Comparison of ENCODE assay signal across 8 cellular contexts in the genomic region with DNA sequence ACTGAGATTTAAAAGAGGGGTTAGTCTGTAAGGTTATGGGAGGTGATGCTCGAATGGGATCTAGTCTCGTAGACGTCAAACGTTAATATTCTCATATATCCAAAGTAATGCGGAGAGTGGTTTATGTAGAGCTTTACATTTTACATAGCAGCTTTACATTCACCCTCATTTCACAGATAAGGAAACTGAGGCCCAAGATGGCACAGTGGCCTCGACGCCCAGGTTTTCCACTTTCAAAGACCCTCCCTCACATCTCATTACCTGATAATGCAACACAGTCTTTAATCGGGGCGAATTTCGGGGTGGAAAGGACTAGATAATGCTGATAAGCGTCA. TPM values are rescaled to one million over a fixed set of nuclear protein-coding genes. Genes with fewer than 3 reads are reported as not detected.
A peak's percentile ranks its signal among the peaks of the same experiment; 100 is the strongest.
DNase-seq lines count a peak whose midpoint lies in the region; ATAC-seq and TF ChIP-seq lines count a peak whose summit lies in the region.

No MANE protein-coding gene starts in this region.

- no peak for TF ChIP-seq POLR2A in testis (IDR thresholded peaks at IDR 0.05)

- DNase-seq in activated CD4-positive, alpha-beta T cell treated with anti-CD3 and anti-CD28 coated beads, Interleukin-2, amount 10 ng/mL, durations not matched to agents 24 days and 14 days, result no peak
- DNase-seq in activated CD4-positive, alpha-beta T cell treated with anti-CD3 and anti-CD28 coated beads for 1 hour, result no peak
- DNase-seq in testis (no peak), H4 (ENCODE audit: low spot score) (no peak), DMS153 (lab: John Stamatoyannopoulos, UW) (no peak)

- H3K4me1 Mint-ChIP-seq in activated CD4-positive, alpha-beta T cell treated with anti-CD3 and anti-CD28 coated beads, Interleukin-2, amount 10 ng/mL, durations not matched to agents 24 days and 14 days, result peaks cover 39% of the 10 kb centered on the region

- peak overlapping the region; percentile 76 for H3K27ac ChIP-seq in angular gyrus (ENCODE audit: low read depth, low read length)
- peak overlapping the region; percentile 75 for H3K27ac ChIP-seq in layer of hippocampus (ENCODE audit: low read depth, low read length)
- peak overlapping the region; percentile 87 to 93 for H3K27ac ChIP-seq in testis

- H3K9me3 ChIP-seq in testis, result no peaks in the 10 kb centered on the region

- 0% methylated on average over 7 to 11 of the region's 11 CpGs for WGBS in testis, 2 donors

- peak overlapping the region; percentile 75 to 86 for H3K4me3 ChIP-seq in testis

- peaks cover 26% of the 10 kb centered on the region for H3K36me3 Mint-ChIP-seq in activated CD4-positive, alpha-beta T cell treated with anti-CD3 and anti-CD28 coated beads, Interleukin-2, amount 10 ng/mL, durations not matched to agents 24 days and 14 days (ENCODE audit: low read depth)

- H3K27me3 ChIP-seq in layer of hippocampus (ENCODE audit: control insufficient read depth, insufficient read depth, low read length) (no peaks in the 10 kb centered on the region), testis (no peaks in the 10 kb centered on the region)

- TF ChIP-seq CTCF in testis (IDR thresholded peaks at IDR 0.05), result no peak

- no peak for ATAC-seq in HG03139 (IDR thresholded peaks at IDR 0.05; ENCODE audit: unreplicated experiment)

- H3K9me3 Mint-ChIP-seq in activated CD4-positive, alpha-beta T cell treated with anti-CD3 and anti-CD28 coated beads, Interleukin-2, amount 10 ng/mL, durations not matched to agents 24 days and 14 days, result no peaks in the 10 kb centered on the region

- H3K4me1 ChIP-seq in testis, result peaks cover 18% of the 10 kb centered on the region

- H3K27ac Mint-ChIP-seq in activated CD4-positive, alpha-beta T cell treated with anti-CD3 and anti-CD28 coated beads, Interleukin-2, amount 10 ng/mL, durations not matched to agents 24 days and 14 days, result peak overlapping the region; percentile 99

- H3K36me3 ChIP-seq in testis (ENCODE audit: low read depth, missing control alignments), result no peaks in the 10 kb centered on the region

- H3K4me3 Mint-ChIP-seq in activated CD4-positive, alpha-beta T cell treated with anti-CD3 and anti-CD28 coated beads, Interleukin-2, amount 10 ng/mL, durations not matched to agents 24 days and 14 days, result peak overlapping the region; percentile 98

- H3K27me3 Mint-ChIP-seq in activated CD4-positive, alpha-beta T cell treated with anti-CD3 and anti-CD28 coated beads, Interleukin-2, amount 10 ng/mL, durations not matched to agents 24 days and 14 days, result peaks cover 2% of the 10 kb centered on the region

- intact Hi-C loops in activated CD4-positive, alpha-beta T cell treated with anti-CD3 and anti-CD28 coated beads, Interleukin-2, amount 10 ng/mL, durations not matched to agents 24 days and 14 days (cut with micrococcal nuclease), result loop anchor here (1.0 to 5.0 kb wide), 7 partner anchors 8 to 1272 kb away; a partner anchor contains a TSS
- intact Hi-C loops in testis (cut with DNase I; ENCODE audit: low total_unique reads), result no loop called here

RNA-seq across cellular contexts. Expression of a gene that starts 0.5 kb away (rescaled TPM):
- 74.5 and 76.4 TPM in 2 replicates for total RNA-seq in activated CD4-positive, alpha-beta T cell treated with anti-CD3 and anti-CD28 coated beads, Interleukin-2, amount 10 ng/mL, durations not matched to agents 24 days and 14 days
- 10 to 100 TPM; 16.0 to 16.5 TPM for total RNA-seq in testis
- 11.3 TPM for polyA plus RNA-seq in testis (ENCODE audit: insufficient read depth, low read depth, low replicate concordance)
- total RNA-seq in H4 (2014; rRNA removed; shearing (Covaris generic)), result 34.2 and 39.0 TPM in 2 replicates

RNA-seq across cellular contexts. Expression of a gene that starts 35.0 kb away (rescaled TPM):
- 449 and 457 TPM in 2 replicates for total RNA-seq in activated CD4-positive, alpha-beta T cell treated with anti-CD3 and anti-CD28 coated beads, Interleukin-2, amount 10 ng/mL, durations not matched to agents 24 days and 14 days
- 100 to 1,000 TPM; 257 to 259 TPM for total RNA-seq in testis
- 265 TPM for polyA plus RNA-seq in testis (ENCODE audit: insufficient read depth, low read depth, low replicate concordance)
- 507 and 561 TPM in 2 replicates for total RNA-seq in H4 (2014; rRNA removed; shearing (Covaris generic))
